ENCODE assay signal across 7 cellular contexts in the genomic region with DNA sequence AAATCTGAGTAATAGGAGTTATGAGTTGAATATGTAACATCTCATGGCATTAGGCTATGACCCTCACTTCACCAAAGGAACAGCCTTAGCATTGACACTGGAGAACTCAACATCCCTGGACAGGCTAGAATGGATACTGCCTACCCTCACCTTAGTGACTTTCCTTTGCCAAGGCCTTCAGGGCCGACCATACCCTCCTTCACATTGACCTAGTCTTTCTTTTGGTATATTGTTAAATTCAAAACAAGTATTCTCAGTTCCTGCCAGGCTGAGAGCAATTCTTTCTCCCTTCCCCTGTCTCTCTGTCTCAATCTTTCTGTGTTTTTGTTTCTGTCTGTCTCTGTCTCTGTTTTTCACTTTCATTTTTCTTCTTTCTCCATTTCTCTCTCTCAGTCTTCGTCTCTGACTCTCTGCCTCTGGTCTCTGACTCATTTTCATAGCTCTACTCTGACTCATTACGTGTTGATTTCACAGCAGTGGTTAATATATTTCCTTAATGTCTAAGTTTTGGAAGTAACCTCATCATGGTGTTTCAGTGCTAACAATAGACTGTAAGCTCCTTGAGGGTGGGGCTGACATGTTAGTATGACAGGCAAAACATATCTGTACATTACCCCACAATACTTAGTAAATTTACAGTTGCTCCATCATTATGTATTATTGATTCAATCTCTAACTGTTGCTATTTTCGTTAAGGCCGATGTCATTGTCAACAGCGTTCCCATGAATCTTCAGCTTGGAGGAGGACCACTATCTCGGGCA. TPM values are rescaled to one million over a fixed set of nuclear protein-coding genes. Genes with fewer than 3 reads are reported as not detected.
A peak's percentile ranks its signal among the peaks of the same experiment; 100 is the strongest.
DNase-seq lines count a peak whose midpoint lies in the region; ATAC-seq, FAIRE-seq and TF ChIP-seq lines count a peak whose summit lies in the region.

No MANE protein-coding gene starts in this region.

- RAD21 ChIA-PET in GM12878 (lab: Charles Lee; ENCODE audit: unreplicated experiment): interaction anchor here (0.8 to 2.6 kb wide), 8 partner anchors 10 to 69 kb away, joined by 3 to 29 read pairs (median 6); no protein-coding TSS in a partner anchor

- no TSS peak for BruUV-seq in GM12878 (replicated peaks; lab: Mats Ljungman, UMichigan)

- H4K8ac ChIP-seq in H9 (replicated peaks; ENCODE audit: insufficient read length, low read depth, low read length): no peak overlapping the region

- no peaks in the 10 kb centered on the region for H4K20me1 ChIP-seq in H9 (ENCODE audit: control insufficient read depth, insufficient read depth, insufficient read length)
- no peaks in the 10 kb centered on the region for H4K20me1 ChIP-seq in GM12878 (ENCODE audit: control insufficient read depth, insufficient read depth)

- no peak overlapping the region for H3K18ac ChIP-seq in H9 (ENCODE audit: insufficient read length, low read depth, low read length)

- H4K91ac ChIP-seq in H9 (ENCODE audit: insufficient read length, low read depth, low read length): no peak overlapping the region

- H3K9me3 ChIP-seq in H9 (ENCODE audit: control insufficient read depth, low read depth, low read length) (no peaks in the 10 kb centered on the region), GM12878 (replicated peaks; ENCODE audit: control insufficient read depth, insufficient read depth, low read length) (peaks cover 10% of the 10 kb centered on the region), kidney (ENCODE audit: control insufficient read depth in 1 of 2, low read length in 2 of 2) (no peaks in the 10 kb centered on the region)

- no peak overlapping the region for H3K27ac Mint-ChIP-seq in H9

- H3K27ac ChIP-seq in H9 (ENCODE audit: insufficient read length, low read depth, low read length): no peak overlapping the region
- H3K27ac ChIP-seq in GM12878 (ENCODE audit: control insufficient read depth, insufficient read depth): peak overlapping the region; percentile 75
- H3K27ac ChIP-seq in kidney (ENCODE audit: low read depth in 2 of 2, low read length in 2 of 2): no peak overlapping the region

- no peak overlapping the region for H3K4me2 ChIP-seq in H9 (ENCODE audit: insufficient read depth, insufficient read length, low read length)
- H3K4me2 ChIP-seq in GM12878 (ENCODE audit: control insufficient read depth, insufficient read depth): peak overlapping the region; percentile 83

- H3K4me1 Mint-ChIP-seq in H9: peaks cover 2 to 10% of the 10 kb centered on the region in 2 experiments

- H3K23ac ChIP-seq in H9 (ENCODE audit: insufficient read length, low read depth, low read length): no peak overlapping the region

- TF ChIP-seq RAD21 in GM12878 (IDR thresholded peaks at IDR 0.05; ENCODE audit: insufficient read depth, low read depth, low read length): no peak; the same call in 1 of the 2 replicates

- H3K27me3 Mint-ChIP-seq in H9 (ENCODE audit: low read depth): no peaks in the 10 kb centered on the region

- peaks cover 7 to 8% of the 10 kb centered on the region in 2 experiments for H3K36me3 ChIP-seq in GM12878 (ENCODE audit: control insufficient read depth in 2 of 2, insufficient read depth in 2 of 2, low read length in 1 of 2)
- no peaks in the 10 kb centered on the region for H3K36me3 ChIP-seq in kidney (ENCODE audit: control insufficient read depth in 1 of 2, insufficient read depth in 2 of 2, low read length in 2 of 2)

- CTCF ChIA-PET in GM12878 (lab: Yijun Ruan, JAX): interaction anchor here (0.7 to 1.1 kb wide), 6 partner anchors 10 to 51 kb away, joined by 3 to 4 read pairs (median 3); no protein-coding TSS in a partner anchor

- no peak overlapping the region for H3K4me3 ChIP-seq in GM12878
- H3K4me3 ChIP-seq in kidney (ENCODE audit: low read length in 2 of 2): no peak overlapping the region

- H3K9me3 Mint-ChIP-seq in H9: no peaks in the 10 kb centered on the region

- H2BK120ac ChIP-seq in H9 (ENCODE audit: low read depth, low read length, poor library complexity, severe bottlenecking): no peak overlapping the region

- H3K14ac ChIP-seq in H9 (ENCODE audit: insufficient read depth, low read length): no peak overlapping the region

- no peak overlapping the region for H2BK20ac ChIP-seq in H9 (ENCODE audit: low read depth, low read length, poor library complexity, severe bottlenecking)

- no peak overlapping the region; a peak in 1 of 5 replicates for H3K4me3 Mint-ChIP-seq in H9

- DNase-seq in H9: no peak
- DNase-seq in M059J (ENCODE audit: low read depth): peak; percentile 93
- DNase-seq in GM12878 (ENCODE audit: low read depth, low spot score): peak; percentile 98
- peak; percentile 11 for DNase-seq in stimulated activated naive CD8-positive, alpha-beta T cell treated with anti-CD3 and anti-CD28 coated beads, Interleukin-15, Interleukin-2, amounts not matched to agents 100 U/mL and 50 U/mL, for 24 hours
- DNase-seq in pons (ENCODE audit: low spot score): no peak
- no peak for DNase-seq in kidney

- peak; percentile 98 for ATAC-seq in GM18508 (IDR thresholded peaks at IDR 0.05; ENCODE audit: insufficient read depth, unreplicated experiment)
- peak; percentile 96 for ATAC-seq in GM12878
- peak; percentile 98 for ATAC-seq in stimulated activated naive CD8-positive, alpha-beta T cell treated with anti-CD3 and anti-CD28 coated beads, Interleukin-15, Interleukin-2, amounts not matched to agents 100 U/mL and 50 U/mL, for 24 hours

- TF ChIP-seq EP300 in GM12878 (IDR thresholded peaks at IDR 0.05; ENCODE audit: borderline replicate concordance in 1 of 2, control insufficient read depth in 1 of 2, low read depth in 2 of 2, low read length in 2 of 2): peak; percentile 91 to 99

- TF ChIP-seq POLR2A in GM12878 (IDR thresholded peaks at IDR 0.05; ENCODE audit: low read depth, low read length): no peak

- H3K9ac ChIP-seq in H9 (ENCODE audit: extremely low read depth, insufficient read length, low read length) (no peak overlapping the region), GM12878 (ENCODE audit: control insufficient read depth, insufficient read depth, low read length) (0 out of 2 replicates have a peak overlapping the region, but pooled peaks have one; percentile 15), kidney (ENCODE audit: low read length in 2 of 2) (no peak overlapping the region)

- H3K79me1 ChIP-seq in H9 (ENCODE audit: insufficient read depth, low read depth, low read length, poor library complexity, severe bottlenecking): no peaks in the 10 kb centered on the region

- no peak overlapping the region for H2AK5ac ChIP-seq in H9 (ENCODE audit: insufficient read length, low read length)

- FAIRE-seq in GM12878 (lab: Jason Lieb, UNC) (peak; percentile 83), kidney (lab: Jason Lieb, UNC) (no peak)

- peak overlapping the region; percentile 32 for H2AFZ ChIP-seq in H9 (ENCODE audit: low read length)
- H2AFZ ChIP-seq in GM12878 (ENCODE audit: control insufficient read depth, low read depth, low read length): no peak overlapping the region

- H3K4me1 ChIP-seq in H9 (ENCODE audit: insufficient read depth, low read length) (no peaks in the 10 kb centered on the region), GM12878 (ENCODE audit: control insufficient read depth, insufficient read depth, low read length) (peaks cover 22% of the 10 kb centered on the region), kidney (ENCODE audit: control insufficient read depth in 1 of 2, insufficient read depth in 1 of 2, low read depth in 1 of 2, low read length in 2 of 2) (no peaks in the 10 kb centered on the region)

- no CpG with 5 or more reads among the region's 7 CpGs for WGBS in H9 (ENCODE audit: extremely low coverage, insufficient read length, low lambda C conversion rate)
- 54% methylated on average over 7 of the region's 7 CpGs for WGBS in GM12878 (ENCODE audit: insufficient coverage, insufficient replicate concordance, low lambda C conversion rate, missing lambda C conversion rate)

- no peak overlapping the region for H2BK15ac ChIP-seq in H9 (ENCODE audit: low read depth, low read length)

- in situ Hi-C loops in GM12878 (cut with MboI): no loop called here

- H3K79me2 ChIP-seq in H9 (ENCODE audit: insufficient read depth, low read length): no peaks in the 10 kb centered on the region
- no peaks in the 10 kb centered on the region for H3K79me2 ChIP-seq in GM12878 (ENCODE audit: control insufficient read depth, insufficient read depth, low read length)

- H3K23me2 ChIP-seq in H9 (ENCODE audit: insufficient read length, low read depth, low read length, poor library complexity, severe bottlenecking): no peaks in the 10 kb centered on the region

- H3K56ac ChIP-seq in H9 (ENCODE audit: insufficient read length, low read depth, low read length): no peak overlapping the region

- no peak overlapping the region for H2BK5ac ChIP-seq in H9 (ENCODE audit: insufficient read length, low read length)

- no peaks in the 10 kb centered on the region for H3K36me3 Mint-ChIP-seq in H9 (ENCODE audit: insufficient read depth in 1 of 3, low read depth in 3 of 3)

- H3K4ac ChIP-seq in H9 (ENCODE audit: low read depth, low read length): no peak overlapping the region

- H3K27me3 ChIP-seq in H9 (ENCODE audit: insufficient read depth, low read length) (no peaks in the 10 kb centered on the region), GM12878 (replicated peaks in 1 of 2; ENCODE audit: control insufficient read depth in 2 of 2, insufficient read depth in 2 of 2, low read length in 1 of 2) (no peaks in the 10 kb centered on the region)

- no peak overlapping the region for H2BK12ac ChIP-seq in H9 (ENCODE audit: insufficient read length, low read depth, low read length)

- POLR2A ChIA-PET in GM12878 (lab: Charles Lee): interaction anchor here (0.9 to 1.6 kb wide), 6 partner anchors 9 to 69 kb away, joined by 3 to 5 read pairs (median 3); no protein-coding TSS in a partner anchor

- intact Hi-C loops in GM12878 (cut with micrococcal nuclease; ENCODE audit: unreplicated experiment): loop anchor here (1.0 to 2.0 kb wide), 4 partner anchors 17 to 49 kb away; no protein-coding TSS in a partner anchor
- intact Hi-C loops in kidney (cut with DNase I): no loop called here

- TF ChIP-seq CTCF in H9 (conservative IDR thresholded peaks at IDR 0.05) (no peak), GM12878 (IDR thresholded peaks at IDR 0.05 in 2 of 3, conservative IDR thresholded peaks at IDR 0.05 in 1 of 3; ENCODE audit: control insufficient read depth in 2 of 3, extremely low read depth in 1 of 3, insufficient read depth in 1 of 3, low read depth in 3 of 3, low read length in 3 of 3) (no peak), kidney (IDR thresholded peaks at IDR 0.05; ENCODE audit: borderline replicate concordance, extremely low read depth, insufficient read depth) (no peak)

- SMC1A ChIA-PET in GM12878 (lab: Charles Lee; ENCODE audit: uncharacterized antibody, unreplicated experiment): interaction anchor here (0.6 to 2.2 kb wide), 14 partner anchors 9 to 69 kb away, joined by 3 to 12 read pairs (median 5); no protein-coding TSS in a partner anchor

- no peak overlapping the region for H3T11ph ChIP-seq in H9 (ENCODE audit: low read length)

- no peak overlapping the region for H4K5ac ChIP-seq in H9 (ENCODE audit: insufficient read length, low read depth, low read length)

RNA-seq across cellular contexts. Expression of a gene that starts 32.5 kb away (rescaled TPM):
- total RNA-seq in H9 (2021) (0.18 and 0.24 TPM in 2 replicates), GM12878 (2014; rRNA removed) (38.9 and 45.0 TPM in 2 replicates), GM12878 (2014; rRNA removed; fragmentation: Illumina TruSeq; extraction: Trizol) (37.2 and 41.8 TPM in 2 replicates), GM12878 (2021) (33.2 and 35.3 TPM in 2 replicates), kidney (4.9 TPM)
- total RNA-seq in M059J (2014; rRNA removed; shearing (Covaris generic)): 0.20 TPM in 1 of 2 replicates, not detected in the other
- 378 and 381 TPM in 2 replicates for total RNA-seq in GM12878 (2013; cell fraction: nucleolus; rRNA removed)
- polyA plus RNA-seq in GM12878 (2011; ENCODE audit: low read depth): 20.1 TPM
- polyA plus RNA-seq in GM12878 (2011; rRNA removed) (234 and 299 TPM in 2 replicates), GM12878 (2014; fragmentation: Illumina TruSeq; extraction: Trizol) (68.7 and 104 TPM in 2 replicates), GM12878 (2014; fragmentation: Nextera tagmentation; extraction: Ambion mirVana) (1 to 10 TPM; 9.0 to 9.7 TPM), GM12878 (2014; rRNA removed) (67.1 and 74.7 TPM in 2 replicates), GM12878 (2016; fragmentation: Nextera tagmentation; extraction: Ambion mirVana) (10 to 100 TPM; 17.7 to 21.1 TPM), kidney (ENCODE audit: insufficient read depth, low read depth, low replicate concordance) (not detected)
- polyA plus RNA-seq in GM12878 (2011; cell fraction: cytosol; rRNA removed): 89.6 and 95.6 TPM in 2 replicates
- 391 and 471 TPM in 2 replicates for polyA plus RNA-seq in GM12878 (2011; cell fraction: nucleus; rRNA removed)
- polyA plus RNA-seq in GM12878 (2012): 23.6 and 25.3 TPM in 2 replicates
- 59.2 and 75.6 TPM in 2 replicates for polyA minus RNA-seq in GM12878 (2011; rRNA and poly(A)+ RNA removed)
- polyA minus RNA-seq in GM12878 (2011; cell fraction: cytosol; rRNA and poly(A)+ RNA removed): 23.7 and 27.7 TPM in 2 replicates
- polyA minus RNA-seq in GM12878 (2011; cell fraction: nucleus; rRNA and poly(A)+ RNA removed): 73.7 and 76.1 TPM in 2 replicates

RNA-seq across cellular contexts. Expression of a gene that starts 45.8 kb away (rescaled TPM):
- total RNA-seq in H9 (2021) (6.6 and 7.5 TPM in 2 replicates), GM12878 (2014; rRNA removed) (28.6 and 34.6 TPM in 2 replicates), GM12878 (2014; rRNA removed; fragmentation: Illumina TruSeq; extraction: Trizol) (40.1 and 42.9 TPM in 2 replicates), GM12878 (2021) (41.4 and 46.3 TPM in 2 replicates), kidney (58.0 TPM)
- total RNA-seq in M059J (2014; rRNA removed; shearing (Covaris generic)): 109 and 174 TPM in 2 replicates
- 22.4 and 23.6 TPM in 2 replicates for total RNA-seq in GM12878 (2013; cell fraction: nucleolus; rRNA removed)
- 6.8 TPM for polyA plus RNA-seq in GM12878 (2011; ENCODE audit: low read depth)
- polyA plus RNA-seq in GM12878 (2011; rRNA removed) (15.6 and 17.0 TPM in 2 replicates), GM12878 (2014; fragmentation: Illumina TruSeq; extraction: Trizol) (37.9 and 45.4 TPM in 2 replicates), GM12878 (2014; fragmentation: Nextera tagmentation; extraction: Ambion mirVana) (10 to 100 TPM in 1 of 2 experiments, 1 to 10 TPM in 1; 9.9 to 14.6 TPM), GM12878 (2014; rRNA removed) (19.5 and 21.8 TPM in 2 replicates), GM12878 (2016; fragmentation: Nextera tagmentation; extraction: Ambion mirVana) (10 to 100 TPM; 20.0 to 21.5 TPM), kidney (ENCODE audit: insufficient read depth, low read depth, low replicate concordance) (8.4 TPM)
- polyA plus RNA-seq in GM12878 (2011; cell fraction: cytosol; rRNA removed): 12.0 and 18.1 TPM in 2 replicates
- 5.0 and 7.7 TPM in 2 replicates for polyA plus RNA-seq in GM12878 (2011; cell fraction: nucleus; rRNA removed)
- 7.7 and 9.5 TPM in 2 replicates for polyA plus RNA-seq in GM12878 (2012)
- 18.9 and 21.1 TPM in 2 replicates for polyA minus RNA-seq in GM12878 (2011; rRNA and poly(A)+ RNA removed)
- 15.1 and 16.9 TPM in 2 replicates for polyA minus RNA-seq in GM12878 (2011; cell fraction: cytosol; rRNA and poly(A)+ RNA removed)
- 3.9 and 6.3 TPM in 2 replicates for polyA minus RNA-seq in GM12878 (2011; cell fraction: nucleus; rRNA and poly(A)+ RNA removed)

RNA-seq across cellular contexts. Expression of a gene that starts 45.9 kb away (rescaled TPM):
- total RNA-seq in H9 (2021): 3.4 and 3.9 TPM in 2 replicates
- total RNA-seq in M059J (2014; rRNA removed; shearing (Covaris generic)): 143 and 192 TPM in 2 replicates
- total RNA-seq in GM12878 (2013; cell fraction: nucleolus; rRNA removed): 53.6 and 54.2 TPM in 2 replicates
- total RNA-seq in GM12878 (2014; rRNA removed): 41.3 and 54.2 TPM in 2 replicates
- total RNA-seq in GM12878 (2014; rRNA removed; fragmentation: Illumina TruSeq; extraction: Trizol): 58.9 and 61.8 TPM in 2 replicates
- total RNA-seq in GM12878 (2021): 46.2 and 49.6 TPM in 2 replicates
- 12.1 TPM for polyA plus RNA-seq in GM12878 (2011; ENCODE audit: low read depth)
- polyA plus RNA-seq in GM12878 (2011; rRNA removed): 122 and 154 TPM in 2 replicates
- polyA plus RNA-seq in GM12878 (2011; cell fraction: cytosol; rRNA removed): 59.0 and 65.8 TPM in 2 replicates
- 72.6 and 102 TPM in 2 replicates for polyA plus RNA-seq in GM12878 (2011; cell fraction: nucleus; rRNA removed)
- 12.8 and 16.9 TPM in 2 replicates for polyA plus RNA-seq in GM12878 (2012)
- polyA plus RNA-seq in GM12878 (2014; fragmentation: Illumina TruSeq; extraction: Trizol): 69.4 and 91.3 TPM in 2 replicates
- 10 to 100 TPM; 34.0 to 40.4 TPM for polyA plus RNA-seq in GM12878 (2014; fragmentation: Nextera tagmentation; extraction: Ambion mirVana)
- polyA plus RNA-seq in GM12878 (2014; rRNA removed): 44.8 and 56.6 TPM in 2 replicates
- 10 to 100 TPM; 40.7 to 46.0 TPM for polyA plus RNA-seq in GM12878 (2016; fragmentation: Nextera tagmentation; extraction: Ambion mirVana)
- 55.6 and 64.0 TPM in 2 replicates for polyA minus RNA-seq in GM12878 (2011; rRNA and poly(A)+ RNA removed)
- 20.0 and 21.8 TPM in 2 replicates for polyA minus RNA-seq in GM12878 (2011; cell fraction: cytosol; rRNA and poly(A)+ RNA removed)
- 17.0 and 20.1 TPM in 2 replicates for polyA minus RNA-seq in GM12878 (2011; cell fraction: nucleus; rRNA and poly(A)+ RNA removed)
- 54.0 TPM for total RNA-seq in kidney
- 27.8 TPM for polyA plus RNA-seq in kidney (ENCODE audit: insufficient read depth, low read depth, low replicate concordance)

Comparison
In these comparisons a context has a peak if more than half of its experiments do, and no peak if none do; other contexts are left out.
1. DNase-seq: peak in M059J (single experiment), GM12878 (single experiment) and stimulated activated naive CD8-positive, alpha-beta T cell treated with anti-CD3 and anti-CD28 coated beads, Interleukin-15, Interleukin-2, amounts not matched to agents 100 U/mL and 50 U/mL, for 24 hours (single experiment); none in H9 (single experiment), pons (single experiment) and kidney (single experiment).
2. Peak in every context shown above with its lines, with median percentiles within 50 percentile points of each other: ATAC-seq.